23 cellular contexts compared by ENCODE assay signal in the genomic region with DNA sequence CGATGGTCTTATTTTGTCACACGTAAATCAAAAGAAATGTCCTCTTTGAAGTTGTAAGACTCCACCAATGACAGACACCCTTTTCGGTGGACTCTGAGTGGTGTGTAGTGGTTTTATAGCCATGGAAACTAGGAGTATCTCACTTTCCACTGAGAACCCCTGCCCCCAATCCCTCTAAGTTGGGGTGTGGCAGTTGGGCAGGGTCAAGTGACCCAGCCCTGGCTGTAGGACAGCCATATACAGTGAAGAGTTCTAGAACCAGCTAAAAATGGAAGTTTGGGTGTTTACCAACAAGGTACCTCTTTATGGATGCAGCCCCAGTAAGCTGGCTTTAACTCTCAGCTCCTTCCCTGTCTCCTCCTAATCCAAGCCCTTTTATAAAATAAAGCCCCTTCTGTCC. TPM values are rescaled to one million over a fixed set of nuclear protein-coding genes. Genes with fewer than 3 reads are reported as not detected.
"Had no signal": no experiment of that assay in that cellular context is flagged by ENCODE, and none has a peak within 500 bp of the region (broad histone marks: within the 10 kb centered on the region; RNA-seq: fewer than 3 reads in every experiment).

No MANE protein-coding gene starts in this region.

- H3K36me3 Mint-ChIP-seq: T-cell had no signal

- H3K27ac Mint-ChIP-seq: T-cell had no signal

- H3K9me3 ChIP-seq: SK-N-SH had no signal

- H3K4me1 Mint-ChIP-seq: T-cell had no signal

- H3K9me3 Mint-ChIP-seq: T-cell had no signal

- H3K4me2 ChIP-seq: KMS-11, SK-N-SH had no signal

- H3K9ac ChIP-seq: KMS-11, SK-N-SH had no signal

- ATAC-seq: T-cell had no signal

- H3K4me3 Mint-ChIP-seq: T-cell had no signal

- H3K27ac ChIP-seq: KMS-11, RWPE1 had no signal

- DNase-seq: IMR-90, Kasumi-1, MM.1S, NCI-H1092 treated with DMSO at 0.1 percent for 48 hours, NCI-H1436, NCI-H187, NCI-H2029, NCI-H2081 treated with DMSO at 0.1 percent for 48 hours, NCI-H2171, NCI-H226, NCI-H446, NCI-H510A, NCI-H526, SHP77, SK-N-SH, SW 1271, T-cell had no signal

- FAIRE-seq: RCC 7860 had no signal

RNA-seq across cellular contexts. Expression of gene C22orf31, which starts 5.2 kb away (rescaled TPM):
- total RNA-seq: HT-29, IMR-90, M059J, SK-MEL-5, T-cell had no signal
- polyA plus RNA-seq: IMR-90, SK-N-SH had no signal
